27 cellular contexts compared by ENCODE assay signal in the genomic region with DNA sequence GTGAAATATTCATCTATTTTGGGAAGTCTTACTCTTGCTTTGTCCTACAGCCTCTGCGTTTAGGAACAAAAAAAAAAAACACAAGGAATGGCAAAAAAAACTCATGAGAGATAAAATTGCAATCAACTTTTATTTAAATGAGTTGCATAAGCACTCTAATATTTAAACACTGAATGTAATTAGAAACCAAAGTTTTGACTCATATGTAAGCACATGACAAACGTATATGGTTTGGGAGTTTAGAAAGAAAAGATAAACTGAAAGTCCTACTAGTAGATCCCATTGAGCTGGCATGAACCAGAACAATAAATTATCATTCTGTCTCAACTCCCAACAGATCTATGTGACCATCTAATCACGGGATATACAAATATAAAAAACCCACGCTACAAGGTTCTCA.
"Had no signal": no experiment of that assay in that cellular context is flagged by ENCODE, and none has a peak within 500 bp of the region (broad histone marks: within the 10 kb centered on the region; RNA-seq: fewer than 3 reads in every experiment).

No MANE protein-coding gene starts in this region.

- H3K4me3 ChIP-seq: coronary artery, esophagus muscularis mucosa, lung, psoas muscle, right atrium auricular region, spleen, thoracic aorta, vagina had no signal

- H3K4me1 Mint-ChIP-seq: brain, mesothelial cell of epicardium had no signal

- DNase-seq: activated CD4-positive, alpha-beta T cell treated with anti-CD3 and anti-CD28 coated beads, Interleukin-2, amount 50 U/mL, for 4 hours; activated CD4-positive, CD25-positive, alpha-beta regulatory T cell treated with anti-CD3 and anti-CD28 coated beads, Interleukin-2, amount 50 U/mL, for 72 hours; activated CD8-positive, alpha-beta memory T cell treated with anti-CD3 and anti-CD28 coated beads for 24 hours; activated CD8-positive, alpha-beta memory T cell treated with anti-CD3 and anti-CD28 coated beads, Interleukin-2, amount 50 U/mL, for 4 hours; activated gamma-delta T cell; aorta; central memory CD4-positive, alpha-beta T cell; foreskin keratinocyte; kidney; naive thymus-derived CD8-positive, alpha-beta T cell; psoas muscle; spleen; stimulated activated CD4-positive, alpha-beta T cell treated with anti-CD3 and anti-CD28 coated beads, Interleukin-4, amount 100 ng/mL, for 1 hour; stimulated activated naive CD4-positive, alpha-beta T cell treated with Interleukin-2 at 50 U/mL for 16 hours had no signal

- ATAC-seq: foreskin keratinocyte; left lobe of liver; naive thymus-derived CD8-positive, alpha-beta T cell; psoas muscle had no signal

- H3K27ac Mint-ChIP-seq: brain, mesothelial cell of epicardium had no signal

- H3K9me3 Mint-ChIP-seq: activated naive CD4-positive, alpha-beta T cell treated with anti-CD3 and anti-CD28 coated beads, Interleukin-2, amount 50 U/mL, for 24 hours; brain; mesothelial cell of epicardium; naive thymus-derived CD8-positive, alpha-beta T cell; T-helper 1 cell treated with Interleukin-12 subunit alpha and Interleukin-12 subunit beta and Interleukin-4 antibody, amounts not matched to agents 30 μg/mL and 1 μg/mL, for 36 hours; type B pancreatic cell had no signal

- H3K9me3 ChIP-seq: esophagus muscularis mucosa, psoas muscle, right atrium auricular region, spleen, thoracic aorta, vagina had no signal

- H3K4me3 Mint-ChIP-seq: activated naive CD4-positive, alpha-beta T cell treated with anti-CD3 and anti-CD28 coated beads, Interleukin-2, amount 50 U/mL, for 24 hours; brain; mesothelial cell of epicardium; naive thymus-derived CD8-positive, alpha-beta T cell; T-helper 1 cell treated with Interleukin-12 subunit alpha and Interleukin-12 subunit beta and Interleukin-4 antibody, amounts not matched to agents 30 μg/mL and 1 μg/mL, for 36 hours; type B pancreatic cell had no signal

- H3K27ac ChIP-seq: coronary artery, foreskin keratinocyte, psoas muscle, right atrium auricular region, spleen, thoracic aorta, vagina, VCaP had no signal

- H3K27me3 ChIP-seq: esophagus muscularis mucosa, foreskin keratinocyte, right atrium auricular region, spleen, vagina had no signal

- H3K4me1 ChIP-seq: spleen, vagina had no signal

- H3K27me3 Mint-ChIP-seq: activated naive CD4-positive, alpha-beta T cell treated with anti-CD3 and anti-CD28 coated beads, Interleukin-2, amount 50 U/mL, for 24 hours; brain; naive thymus-derived CD8-positive, alpha-beta T cell; type B pancreatic cell had no signal
